ENCODE assay signal across 8 cellular contexts in the genomic region with DNA sequence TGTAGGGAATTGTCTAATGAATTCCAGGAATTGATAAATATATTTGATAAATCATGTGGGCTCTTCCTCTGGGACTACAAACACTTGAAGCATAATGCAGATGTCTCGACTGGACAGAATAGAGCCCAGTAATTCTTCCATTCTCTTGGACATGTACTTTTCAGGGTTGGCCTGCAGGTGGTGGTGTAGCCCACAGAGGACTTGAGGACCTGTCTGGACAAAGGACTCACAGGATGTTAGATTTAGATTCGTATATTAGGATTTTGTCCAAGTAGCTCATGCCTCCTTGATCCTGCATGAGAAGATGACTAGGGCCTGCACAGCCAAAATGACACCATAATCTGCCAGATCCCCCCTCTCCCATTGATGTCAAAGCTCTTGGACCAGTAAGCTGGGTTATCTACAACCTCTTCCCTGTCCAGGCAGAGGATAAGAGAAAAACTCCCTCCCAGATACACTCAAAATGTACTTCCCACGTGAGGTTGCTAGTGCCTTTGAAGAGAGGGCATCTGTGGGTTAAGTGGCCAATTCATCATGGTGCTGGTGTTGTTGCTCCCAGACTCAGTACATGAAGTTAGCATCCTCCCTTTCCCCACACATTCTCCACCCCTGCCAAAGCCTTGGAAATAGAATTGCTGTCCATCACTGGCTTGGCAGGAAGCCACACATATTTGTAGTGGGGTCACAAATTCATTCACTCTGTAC.
A peak's percentile ranks its signal among the peaks of the same experiment; 100 is the strongest.
DNase-seq lines count a peak whose midpoint lies in the region; ATAC-seq and TF ChIP-seq lines count a peak whose summit lies in the region.

No MANE protein-coding gene starts in this region.

- POLR2A ChIA-PET in HCT116 (lab: Charles Lee), result interaction anchor here (0.8 kb wide), 1 partner anchor 48 kb away, joined by 3 read pairs; no protein-coding TSS in a partner anchor

- peaks cover 18 to 28% of the 10 kb centered on the region in 2 experiments for H3K4me1 ChIP-seq in HCT116 (ENCODE audit: control insufficient read depth in 1 of 2, insufficient read depth in 2 of 2, low read length in 2 of 2)
- H3K4me1 ChIP-seq in lower lobe of right lung, result peaks cover 4% of the 10 kb centered on the region

- H3K27me3 Mint-ChIP-seq in stimulated activated memory B cell treated with anti-CD40 and anti-IgM and Interleukin-4, amounts not matched to agents 10 μg/mL and 1 μg/mL and 100 μg/mL, for 72 hours, result no peaks in the 10 kb centered on the region

- RAD21 ChIA-PET in HCT116 (lab: Charles Lee; ENCODE audit: low non-redundant PET in 1 of 2, low total read pairs in 2 of 2, uncharacterized antibody in 2 of 2, unreplicated experiment in 2 of 2), result interaction anchor here in 1 of 2 experiments (0.9 kb wide), 1 partner anchor 48 kb away, joined by 5 read pairs; no protein-coding TSS in a partner anchor

- DNase-seq in HCT116 (ENCODE audit: low read depth, low spot score), result peak; percentile 48
- DNase-seq in NCI-H2029 treated with DMSO at 0.1 percent for 48 hours (lab: John Stamatoyannopoulos, UW), result peak; percentile 7
- peak; percentile 59 to 78 for DNase-seq in dermis microvascular lymphatic vessel endothelial cell (ENCODE audit: low read depth in 2 of 2)
- peak; percentile 53 for DNase-seq in lower lobe of right lung

- no peak for TF ChIP-seq POLR2A in HCT116 (IDR thresholded peaks at IDR 0.05; ENCODE audit: borderline replicate concordance, extremely low read depth, insufficient read depth, insufficient read length)

- H3K9me3 Mint-ChIP-seq in stimulated activated memory B cell treated with anti-CD40 and anti-IgM and Interleukin-4, amounts not matched to agents 10 μg/mL and 1 μg/mL and 100 μg/mL, for 72 hours, result no peaks in the 10 kb centered on the region

- CTCF ChIA-PET in HCT116 (lab: Charles Lee), result interaction anchor here (0.7 to 3.7 kb wide), 17 partner anchors 8 to 706 kb away, joined by 3 to 18 read pairs (median 4); no protein-coding TSS in a partner anchor

- no peaks in the 10 kb centered on the region for H3K36me3 Mint-ChIP-seq in stimulated activated memory B cell treated with anti-CD40 and anti-IgM and Interleukin-4, amounts not matched to agents 10 μg/mL and 1 μg/mL and 100 μg/mL, for 72 hours

- no peaks in the 10 kb centered on the region for H3K27me3 ChIP-seq in HCT116 (ENCODE audit: insufficient read depth, low read length)
- no peaks in the 10 kb centered on the region for H3K27me3 ChIP-seq in lower lobe of right lung (ENCODE audit: low read depth)

- H3K4me2 ChIP-seq in HCT116 (ENCODE audit: low read length), result no peak overlapping the region

- TF ChIP-seq CTCF in GM12873 (IDR thresholded peaks at IDR 0.05; ENCODE audit: insufficient read depth, low read depth, low read length, missing control alignments) (peak; percentile 72), HCT116 (IDR thresholded peaks at IDR 0.05 in 2 of 3, conservative IDR thresholded peaks at IDR 0.05 in 1 of 3; ENCODE audit: borderline replicate concordance in 1 of 3, insufficient read depth in 1 of 3, low read depth in 2 of 3, low read length in 2 of 3) (peak; percentile 56 to 73 (median 73); a peak in 5 of 6 replicates), lower lobe of right lung (IDR thresholded peaks at IDR 0.05) (peak; percentile 56)

- H3K4me1 Mint-ChIP-seq in stimulated activated memory B cell treated with anti-CD40 and anti-IgM and Interleukin-4, amounts not matched to agents 10 μg/mL and 1 μg/mL and 100 μg/mL, for 72 hours, result peaks cover 8% of the 10 kb centered on the region

- H3K9ac ChIP-seq in HCT116 (ENCODE audit: low read length), result no peak overlapping the region

- H3K9me2 ChIP-seq in HCT116 (ENCODE audit: insufficient read depth), result no peaks in the 10 kb centered on the region

- ATAC-seq in HCT116, result peak; percentile 91
- peak; percentile 41 to 48 for ATAC-seq in activated CD4-positive, CD25-positive, alpha-beta regulatory T cell treated with anti-CD3 and anti-CD28 coated beads, Interleukin-2, amount 50 U/mL, for 24 hours
- peak; percentile 84 to 85 for ATAC-seq in lower lobe of right lung
- ATAC-seq in stimulated activated memory B cell treated with anti-CD40 and anti-IgM and Interleukin-4, amounts not matched to agents 10 μg/mL and 1 μg/mL and 100 μg/mL, for 72 hours, result peak; percentile 77
- no peak for ATAC-seq in HG03565 (IDR thresholded peaks at IDR 0.05; ENCODE audit: unreplicated experiment)

- H3K4me3 Mint-ChIP-seq in stimulated activated memory B cell treated with anti-CD40 and anti-IgM and Interleukin-4, amounts not matched to agents 10 μg/mL and 1 μg/mL and 100 μg/mL, for 72 hours, result no peak overlapping the region

- intact Hi-C loops in HCT116 (cut with micrococcal nuclease), result loop anchor here (1.0 to 5.0 kb wide), 4 partner anchors 315 to 705 kb away; no protein-coding TSS in a partner anchor
- intact Hi-C loops in lower lobe of right lung (cut with DNase I), result no loop called here

- H3K79me2 ChIP-seq in HCT116 (ENCODE audit: insufficient read depth, low read length), result no peaks in the 10 kb centered on the region

- no peak overlapping the region for H3K27ac Mint-ChIP-seq in stimulated activated memory B cell treated with anti-CD40 and anti-IgM and Interleukin-4, amounts not matched to agents 10 μg/mL and 1 μg/mL and 100 μg/mL, for 72 hours

- H3K27ac ChIP-seq in HCT116 (ENCODE audit: low read depth, low read length) (no peak overlapping the region), lower lobe of right lung (no peak overlapping the region)

- H3K9me3 ChIP-seq in HCT116 (ENCODE audit: control insufficient read depth in 1 of 2, insufficient read depth in 1 of 2, low read depth in 1 of 2, low read length in 2 of 2) (no peaks in the 10 kb centered on the region), lower lobe of right lung (no peaks in the 10 kb centered on the region)

- H3K4me3 ChIP-seq in HCT116 (replicated peaks in 1 of 2; ENCODE audit: low read depth in 1 of 2, low read length in 2 of 2), result no peak overlapping the region
- H3K4me3 ChIP-seq in lower lobe of right lung, result no peak overlapping the region

- BruUV-seq in HCT116 (replicated peaks; lab: Mats Ljungman, UMichigan), result no TSS peak

- H2AFZ ChIP-seq in HCT116 (ENCODE audit: low read depth, low read length, poor library complexity, severe bottlenecking), result peak overlapping the region; percentile 51

- peak; percentile 85 for TF ChIP-seq RAD21 in HCT116 (IDR thresholded peaks at IDR 0.05; ENCODE audit: low read depth)

- no peaks in the 10 kb centered on the region for H4K20me1 ChIP-seq in HCT116 (ENCODE audit: insufficient read depth)

- H3K36me3 ChIP-seq in HCT116 (ENCODE audit: control insufficient read depth in 1 of 2, insufficient read depth in 2 of 2, low read length in 2 of 2) (no peaks in the 10 kb centered on the region), lower lobe of right lung (no peaks in the 10 kb centered on the region)

TF ChIP-seq in HCT116, 20 proteins besides CTCF, POLR2A, EP300 and RAD21 (continues in another document):
- no peak for TF ChIP-seq ATF3 (IDR thresholded peaks at IDR 0.05)
- no peak for TF ChIP-seq POLR2AphosphoS5 (IDR thresholded peaks at IDR 0.05; ENCODE audit: low read depth, low read length)
- TF ChIP-seq, protein P1, sequence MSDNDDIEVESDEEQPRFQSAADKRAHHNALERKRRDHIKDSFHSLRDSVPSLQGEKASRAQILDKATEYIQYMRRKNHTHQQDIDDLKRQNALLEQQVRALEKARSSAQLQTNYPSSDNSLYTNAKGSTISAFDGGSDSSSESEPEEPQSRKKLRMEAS (IDR thresholded peaks at IDR 0.05), result no peak
- no peak for TF ChIP-seq JUND (IDR thresholded peaks at IDR 0.05)
- no peak for TF ChIP-seq SRF (IDR thresholded peaks at IDR 0.05; ENCODE audit: low read depth)
- no peak for TF ChIP-seq YY1 (IDR thresholded peaks at IDR 0.05; ENCODE audit: extremely low read depth, insufficient replicate concordance, low read depth, low read length)
- TF ChIP-seq, protein P2, sequence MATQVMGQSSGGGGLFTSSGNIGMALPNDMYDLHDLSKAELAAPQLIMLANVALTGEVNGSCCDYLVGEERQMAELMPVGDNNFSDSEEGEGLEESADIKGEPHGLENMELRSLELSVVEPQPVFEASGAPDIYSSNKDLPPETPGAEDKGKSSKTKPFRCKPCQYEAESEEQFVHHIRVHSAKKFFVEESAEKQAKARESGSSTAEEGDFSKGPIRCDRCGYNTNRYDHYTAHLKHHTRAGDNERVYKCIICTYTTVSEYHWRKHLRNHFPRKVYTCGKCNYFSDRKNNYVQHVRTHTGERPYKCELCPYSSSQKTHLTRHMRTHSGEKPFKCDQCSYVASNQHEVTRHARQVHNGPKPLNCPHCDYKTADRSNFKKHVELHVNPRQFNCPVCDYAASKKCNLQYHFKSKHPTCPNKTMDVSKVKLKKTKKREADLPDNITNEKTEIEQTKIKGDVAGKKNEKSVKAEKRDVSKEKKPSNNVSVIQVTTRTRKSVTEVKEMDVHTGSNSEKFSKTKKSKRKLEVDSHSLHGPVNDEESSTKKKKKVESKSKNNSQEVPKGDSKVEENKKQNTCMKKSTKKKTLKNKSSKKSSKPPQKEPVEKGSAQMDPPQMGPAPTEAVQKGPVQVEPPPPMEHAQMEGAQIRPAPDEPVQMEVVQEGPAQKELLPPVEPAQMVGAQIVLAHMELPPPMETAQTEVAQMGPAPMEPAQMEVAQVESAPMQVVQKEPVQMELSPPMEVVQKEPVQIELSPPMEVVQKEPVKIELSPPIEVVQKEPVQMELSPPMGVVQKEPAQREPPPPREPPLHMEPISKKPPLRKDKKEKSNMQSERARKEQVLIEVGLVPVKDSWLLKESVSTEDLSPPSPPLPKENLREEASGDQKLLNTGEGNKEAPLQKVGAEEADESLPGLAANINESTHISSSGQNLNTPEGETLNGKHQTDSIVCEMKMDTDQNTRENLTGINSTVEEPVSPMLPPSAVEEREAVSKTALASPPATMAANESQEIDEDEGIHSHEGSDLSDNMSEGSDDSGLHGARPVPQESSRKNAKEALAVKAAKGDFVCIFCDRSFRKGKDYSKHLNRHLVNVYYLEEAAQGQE (IDR thresholded peaks at IDR 0.05; ENCODE audit: low read depth), result no peak
- no peak for TF ChIP-seq FOSL1 (IDR thresholded peaks at IDR 0.05; ENCODE audit: low read depth)
- TF ChIP-seq EZH2 (IDR thresholded peaks at IDR 0.05), result no peak

Comparison
In these comparisons a context has a peak if more than half of its experiments do, and no peak if none do; other contexts are left out.
1. DNase-seq: peak in every context shown above with its lines; median percentile 68 in dermis microvascular lymphatic vessel endothelial cell; 53 in lower lobe of right lung; 48 in HCT116; 7 in NCI-H2029 treated with DMSO at 0.1 percent for 48 hours.